In genomic region chr11:30749268-30749667, GRCh38 we compare ENCODE assay signal across 28 cellular contexts.
DNase-seq lines count a peak whose midpoint lies in the region; FAIRE-seq and TF ChIP-seq lines count a peak whose summit lies in the region.
"Had no signal": no experiment of that assay in that cellular context is flagged by ENCODE, and none has a peak within 500 bp of the region (broad histone marks: within the 10 kb centered on the region; RNA-seq: fewer than 3 reads in every experiment).

No MANE protein-coding gene starts in this region.

- POLR2A ChIA-PET in H1 (lab: Charles Lee; ENCODE audit: partially characterized antibody), result no interaction called here

- H4K5ac ChIP-seq in H9 (ENCODE audit: insufficient read length, low read depth, low read length) (no peak overlapping the region), H1 (ENCODE audit: insufficient read length, low read depth, low read length) (no peak overlapping the region)

- H3K9me3 ChIP-seq in H9 (ENCODE audit: control insufficient read depth, low read depth, low read length) (no peaks in the 10 kb centered on the region), H1 (ENCODE audit: insufficient read depth in 2 of 2, low read depth in 1 of 2, low read length in 1 of 2) (no peaks in the 10 kb centered on the region), iPS-20b (ENCODE audit: insufficient read depth, low read depth, low read length) (no peaks in the 10 kb centered on the region), neuronal stem cell (replicated peaks in 1 of 2; ENCODE audit: control insufficient read depth in 2 of 2, insufficient read depth in 1 of 2, low read depth in 1 of 2, low read length in 2 of 2) (no peaks in the 10 kb centered on the region), transverse colon (no peaks in the 10 kb centered on the region)
- H3K9me3 ChIP-seq: BLaER1 treated with 17β-estradiol and CSF1 and Interleukin-3, amounts not matched to agents 10 nM and 100 nM; SJCRH30 had no signal

- no peak overlapping the region for H3K9ac ChIP-seq in H9 (ENCODE audit: extremely low read depth, insufficient read length, low read length)
- H3K9ac ChIP-seq in H1 (replicated peaks in 1 of 4; ENCODE audit: extremely low read depth in 1 of 4, low read depth in 3 of 4, low read length in 3 of 4), result no peak overlapping the region
- H3K9ac ChIP-seq in iPS-20b (ENCODE audit: low read depth, low read length), result no peak overlapping the region; the same call in 1 of the 2 replicates
- H3K9ac ChIP-seq in neuronal stem cell (ENCODE audit: low read depth, low read length, poor library complexity), result no peak overlapping the region
- H3K9ac ChIP-seq: BLaER1 treated with 17β-estradiol and CSF1 and Interleukin-3, amounts not matched to agents 10 nM and 100 nM had no signal

- H3K4me3 Mint-ChIP-seq in H9, result no peak overlapping the region
- H3K4me3 Mint-ChIP-seq: CD4-positive, alpha-beta memory T cell had no signal

- in situ Hi-C loops in transverse colon (cut with MboI; ENCODE audit: low pct_ligation_motif_present in 1 of 4, low pct_unique_long_range_greater_than_20kb in 1 of 4, low sequenced_read_pairs in 3 of 4), result no loop called here

- no peak for TF ChIP-seq EP300 in H1 (IDR thresholded peaks at IDR 0.05; ENCODE audit: borderline replicate concordance in 1 of 2, low read depth in 2 of 2, low read length in 2 of 2)
- no peak for TF ChIP-seq EP300 in transverse colon (IDR thresholded peaks at IDR 0.05; ENCODE audit: low read depth)

- H2AK5ac ChIP-seq in H9 (ENCODE audit: insufficient read length, low read length) (no peak overlapping the region), H1 (ENCODE audit: low read depth, low read length) (no peak overlapping the region), neuronal stem cell (ENCODE audit: low read depth, low read length) (no peak overlapping the region)

- H3K36me3 Mint-ChIP-seq in H9 (ENCODE audit: insufficient read depth in 1 of 3, low read depth in 3 of 3), result peaks cover 0 to 12% (median 0%) of the 10 kb centered on the region in 3 experiments; a peak in 2 of 7 replicates
- H3K36me3 Mint-ChIP-seq: CD4-positive, alpha-beta memory T cell had no signal

- H4K8ac ChIP-seq in H9 (replicated peaks; ENCODE audit: insufficient read length, low read depth, low read length) (no peak overlapping the region), H1 (ENCODE audit: extremely low read depth, insufficient read depth, low read length) (no peak overlapping the region), neuronal stem cell (ENCODE audit: low read depth, low read length) (no peak overlapping the region)

- peaks cover 6% of the 10 kb centered on the region in 2 experiments for H3K9me3 Mint-ChIP-seq in H9

- H3K27me3 ChIP-seq in H9 (ENCODE audit: insufficient read depth, low read length) (no peaks in the 10 kb centered on the region), H1 (replicated peaks in 1 of 4; ENCODE audit: control insufficient read depth in 3 of 4, extremely low read depth in 1 of 4, insufficient read depth in 3 of 4, low read length in 3 of 4) (peaks cover 0 to 19% (median 7%) of the 10 kb centered on the region in 4 experiments; a peak in 5 of 7 replicates), iPS-20b (ENCODE audit: insufficient read depth, low read length) (peaks cover 43% of the 10 kb centered on the region), neuronal stem cell (ENCODE audit: control insufficient read depth in 3 of 3, insufficient read depth in 3 of 3, low read depth in 1 of 3, low read length in 3 of 3) (no peaks in the 10 kb centered on the region), transverse colon (no peaks in the 10 kb centered on the region)
- H3K27me3 ChIP-seq: BLaER1 treated with 17β-estradiol and CSF1 and Interleukin-3, amounts not matched to agents 10 nM and 100 nM; SJCRH30 had no signal

- H3K18ac ChIP-seq in H9 (ENCODE audit: insufficient read length, low read depth, low read length) (no peak overlapping the region), H1 (ENCODE audit: extremely low read depth, low read length) (no peak overlapping the region), neuronal stem cell (ENCODE audit: low read length) (no peak overlapping the region)

- H3K79me2 ChIP-seq in H9 (ENCODE audit: insufficient read depth, low read length), result no peaks in the 10 kb centered on the region
- no peaks in the 10 kb centered on the region for H3K79me2 ChIP-seq in H1 (ENCODE audit: control insufficient read depth in 1 of 2, insufficient read depth in 2 of 2, low read length in 2 of 2)

- no peak overlapping the region for H3K4ac ChIP-seq in H9 (ENCODE audit: low read depth, low read length)
- H3K4ac ChIP-seq in H1 (replicated peaks; ENCODE audit: insufficient read length, low read depth, low read length), result no peak overlapping the region
- no peak overlapping the region for H3K4ac ChIP-seq in neuronal stem cell (ENCODE audit: low read length)

- H3K23ac ChIP-seq in H9 (ENCODE audit: insufficient read length, low read depth, low read length) (no peak overlapping the region), H1 (ENCODE audit: insufficient read length) (no peak overlapping the region), neuronal stem cell (ENCODE audit: low read depth, low read length, poor library complexity) (no peak overlapping the region)

- H3K27me3 Mint-ChIP-seq in H9 (ENCODE audit: low read depth), result peaks cover 70% of the 10 kb centered on the region
- H3K27me3 Mint-ChIP-seq: CD4-positive, alpha-beta memory T cell had no signal

- H3K79me1 ChIP-seq in H9 (ENCODE audit: insufficient read depth, low read depth, low read length, poor library complexity, severe bottlenecking), result no peaks in the 10 kb centered on the region
- no peaks in the 10 kb centered on the region for H3K79me1 ChIP-seq in H1 (ENCODE audit: low read depth, low read length)
- no peaks in the 10 kb centered on the region for H3K79me1 ChIP-seq in neuronal stem cell (ENCODE audit: low read depth, low read length)

- H3T11ph ChIP-seq in H9 (ENCODE audit: low read length), result no peak overlapping the region

- H3K4me2 ChIP-seq in H9 (ENCODE audit: insufficient read depth, insufficient read length, low read length), result peak overlapping the region; percentile 19
- H3K4me2 ChIP-seq in H1 (ENCODE audit: insufficient read depth in 1 of 2, low read depth in 2 of 2, low read length in 2 of 2), result 0 out of 4 replicates have a peak overlapping the region, but pooled peaks of 1 of the 2 experiments have one; percentile 8
- no peak overlapping the region for H3K4me2 ChIP-seq in neuronal stem cell (ENCODE audit: insufficient read depth, low read length, poor library complexity, severe bottlenecking)
- H3K4me2 ChIP-seq: BLaER1 treated with 17β-estradiol and CSF1 and Interleukin-3, amounts not matched to agents 10 nM and 100 nM; PC-9 had no signal

- H3K4me1 Mint-ChIP-seq in H9, result peaks cover 19 to 32% of the 10 kb centered on the region in 2 experiments
- H3K4me1 Mint-ChIP-seq: CD4-positive, alpha-beta memory T cell had no signal

- H4K91ac ChIP-seq in H9 (ENCODE audit: insufficient read length, low read depth, low read length) (no peak overlapping the region), H1 (replicated peaks; ENCODE audit: insufficient read length, low read length) (no peak overlapping the region), neuronal stem cell (ENCODE audit: low read depth, low read length, poor library complexity) (no peak overlapping the region)

- H2BK120ac ChIP-seq in H9 (ENCODE audit: low read depth, low read length, poor library complexity, severe bottlenecking) (no peak overlapping the region), H1 (replicated peaks; ENCODE audit: low read depth, low read length) (no peak overlapping the region), neuronal stem cell (ENCODE audit: low read depth, low read length) (no peak overlapping the region)

- DNase-seq in H9, result no peak
- DNase-seq in H1 (ENCODE audit: low read depth in 1 of 2, low spot score in 2 of 2), result no peak
- DNase-seq in neuronal stem cell (ENCODE audit: low spot score), result no peak
- DNase-seq in transverse colon, result no peak
- DNase-seq in activated CD4-positive, alpha-beta T cell treated with anti-CD3 and anti-CD28 coated beads, Interleukin-2, amount 50 U/mL, for 1 hour, result no peak
- no peak for DNase-seq in KG1 (lab: John Stamatoyannopoulos, UW)
- DNase-seq: AML-193; CD4-positive, alpha-beta memory T cell; COR-L47; DMS53; GOT3; Kasumi-1; MV-4-11; NCI-H1105; NCI-H1436 treated with DMSO at 0.1 percent for 48 hours; NCI-H1930; NCI-H2107; NCI-H446; NCI-H524 treated with DMSO at 0.1 percent for 48 hours; NCI-H774; NK-92 treated with Interleukin-12 subunit alpha and Interleukin-12 subunit beta, amount 100 ng/mL, for 24 hours; PC-9; SJCRH30 had no signal

- TF ChIP-seq CTCF in H9 (conservative IDR thresholded peaks at IDR 0.05) (no peak), H1 (IDR thresholded peaks at IDR 0.05; ENCODE audit: control extremely low read depth in 1 of 3, insufficient read depth in 1 of 3, low read depth in 1 of 3, low read length in 3 of 3) (no peak), transverse colon (IDR thresholded peaks at IDR 0.05) (no peak)

- H2BK15ac ChIP-seq in H9 (ENCODE audit: low read depth, low read length), result no peak overlapping the region
- H2BK15ac ChIP-seq in H1 (ENCODE audit: low read length), result no peak overlapping the region
- no peak overlapping the region for H2BK15ac ChIP-seq in neuronal stem cell (ENCODE audit: low read length)

- H2AFZ ChIP-seq in H9 (ENCODE audit: low read length), result no peak overlapping the region
- no peak overlapping the region for H2AFZ ChIP-seq in H1 (ENCODE audit: low read length)
- H2AFZ ChIP-seq in neuronal stem cell (ENCODE audit: low read length), result peak overlapping the region; percentile 29
- H2AFZ ChIP-seq: PC-9 had no signal

- H3K27ac Mint-ChIP-seq in H9, result no peak overlapping the region; a peak in 3 of 7 replicates
- H3K27ac Mint-ChIP-seq: CD4-positive, alpha-beta memory T cell had no signal

- intact Hi-C loops in transverse colon (cut with DNase I; ENCODE audit: low total_unique reads), result no loop called here

- no peak overlapping the region for H2BK20ac ChIP-seq in H9 (ENCODE audit: low read depth, low read length, poor library complexity, severe bottlenecking)
- no peak overlapping the region for H2BK20ac ChIP-seq in H1 (ENCODE audit: low read length)

- H4K20me1 ChIP-seq in H9 (ENCODE audit: control insufficient read depth, insufficient read depth, insufficient read length) (no peaks in the 10 kb centered on the region), H1 (replicated peaks in 1 of 2; ENCODE audit: control insufficient read depth in 1 of 2, insufficient read depth in 2 of 2, low read length in 2 of 2) (no peaks in the 10 kb centered on the region)
- H4K20me1 ChIP-seq: BLaER1 treated with 17β-estradiol and CSF1 and Interleukin-3, amounts not matched to agents 10 nM and 100 nM had no signal

- peak; percentile 68 for FAIRE-seq in H1 (lab: Jason Lieb, UNC)
- FAIRE-seq: A204.1, HepG2 had no signal

- H3K36me3 ChIP-seq in H1 (ENCODE audit: control insufficient read depth in 2 of 4, insufficient read depth in 4 of 4, low read length in 3 of 4) (no peaks in the 10 kb centered on the region), iPS-20b (ENCODE audit: insufficient read depth, low read depth, low read length) (no peaks in the 10 kb centered on the region), neuronal stem cell (replicated peaks in 1 of 2; ENCODE audit: control insufficient read depth in 2 of 2, insufficient read depth in 2 of 2, low read length in 2 of 2) (no peaks in the 10 kb centered on the region), transverse colon (no peaks in the 10 kb centered on the region)
- H3K36me3 ChIP-seq: BLaER1 treated with 17β-estradiol and CSF1 and Interleukin-3, amounts not matched to agents 10 nM and 100 nM; SJCRH30 had no signal

- H2BK5ac ChIP-seq in H9 (ENCODE audit: insufficient read length, low read length), result no peak overlapping the region
- H2BK5ac ChIP-seq in H1 (ENCODE audit: low read depth, low read length), result no peak overlapping the region
- no peak overlapping the region for H2BK5ac ChIP-seq in neuronal stem cell (ENCODE audit: low read length)

- H3K56ac ChIP-seq in H9 (ENCODE audit: insufficient read length, low read depth, low read length) (no peak overlapping the region), H1 (replicated peaks; ENCODE audit: insufficient read length, low read depth, low read length) (no peak overlapping the region)

- TF ChIP-seq POLR2A in H1 (IDR thresholded peaks at IDR 0.05; ENCODE audit: control extremely low read depth in 1 of 2, low read depth in 2 of 2, low read length in 2 of 2) (no peak), transverse colon (IDR thresholded peaks at IDR 0.05) (no peak)

- no peaks in the 10 kb centered on the region for H3K23me2 ChIP-seq in H9 (ENCODE audit: insufficient read length, low read depth, low read length, poor library complexity, severe bottlenecking)
- no peaks in the 10 kb centered on the region for H3K23me2 ChIP-seq in H1 (ENCODE audit: low read depth, low read length)

- no peak overlapping the region for H2BK12ac ChIP-seq in H9 (ENCODE audit: insufficient read length, low read depth, low read length)
- no peak overlapping the region for H2BK12ac ChIP-seq in H1 (ENCODE audit: low read depth, low read length)
- H2BK12ac ChIP-seq in neuronal stem cell (ENCODE audit: low read length), result no peak overlapping the region

- H3K4me3 ChIP-seq in H1 (ENCODE audit: extremely low read depth in 1 of 4, insufficient read depth in 2 of 4, low read depth in 3 of 4, low read length in 4 of 4) (no peak overlapping the region), iPS-20b (ENCODE audit: low read length) (peak overlapping the region; percentile 28; the same call in 1 of the 2 replicates), neuronal stem cell (ENCODE audit: low read length in 2 of 2) (no peak overlapping the region), transverse colon (no peak overlapping the region)
- H3K4me3 ChIP-seq: BLaER1 treated with 17β-estradiol and CSF1 and Interleukin-3, amounts not matched to agents 10 nM and 100 nM; PC-9; SJCRH30 had no signal

- no peak overlapping the region for H3K27ac ChIP-seq in H9 (ENCODE audit: insufficient read length, low read depth, low read length)
- H3K27ac ChIP-seq in H1 (ENCODE audit: low read depth, low read length), result no peak overlapping the region
- H3K27ac ChIP-seq in iPS-20b (ENCODE audit: low read length), result no peak overlapping the region
- H3K27ac ChIP-seq in neuronal stem cell (replicated peaks; ENCODE audit: low read length), result no peak overlapping the region
- no peak overlapping the region for H3K27ac ChIP-seq in transverse colon
- H3K27ac ChIP-seq: BLaER1 treated with 17β-estradiol and CSF1 and Interleukin-3, amounts not matched to agents 10 nM and 100 nM; HL-60; PC-9; SJCRH30 had no signal

- no CpG with 5 or more reads among the region's 2 CpGs for WGBS in H9 (ENCODE audit: extremely low coverage, insufficient read length, low lambda C conversion rate)
- WGBS in H1 (ENCODE audit: extremely low coverage in 1 of 2, insufficient coverage in 1 of 2, insufficient read length in 1 of 2, insufficient replicate concordance in 2 of 2, low coverage in 1 of 2, low lambda C conversion rate in 2 of 2, missing lambda C conversion rate in 1 of 2), 2 experiments, result 11% methylated on average over 2 of the region's 2 CpGs; no CpG with 5 or more reads in 1 of the 2 experiments
- WGBS in neuronal stem cell (ENCODE audit: extremely low coverage in 2 of 2, insufficient read length in 2 of 2, insufficient replicate concordance in 1 of 2), 2 donors, result no CpG with 5 or more reads among the region's 2 CpGs
- WGBS in transverse colon (ENCODE audit: low coverage in 1 of 2), 2 donors, result 50 to 59% methylated on average over 2 of the region's 2 CpGs

- CTCF ChIA-PET in H1 (lab: Charles Lee; ENCODE audit: partially characterized antibody), result interaction anchor here (1.4 kb wide), 1 partner anchor 165 kb away, joined by 4 read pairs; no protein-coding TSS in a partner anchor

- TF ChIP-seq RAD21 in H1 (IDR thresholded peaks at IDR 0.05 in 1 of 2, conservative IDR thresholded peaks at IDR 0.05 in 1 of 2; ENCODE audit: low read depth in 2 of 2, low read length in 2 of 2), result no peak

- H3K14ac ChIP-seq in H9 (ENCODE audit: insufficient read depth, low read length) (no peak overlapping the region), H1 (ENCODE audit: insufficient read length) (no peak overlapping the region), neuronal stem cell (ENCODE audit: low read length) (no peak overlapping the region)

- H3K4me1 ChIP-seq in H9 (ENCODE audit: insufficient read depth, low read length) (peaks cover 5% of the 10 kb centered on the region; the same call in 1 of the 2 replicates), H1 (replicated peaks in 1 of 4; ENCODE audit: control insufficient read depth in 3 of 4, insufficient read depth in 4 of 4, low read length in 3 of 4) (peaks cover 0 to 11% (median 8%) of the 10 kb centered on the region in 4 experiments; a peak in 5 of 7 replicates), iPS-20b (ENCODE audit: insufficient read depth, low read length) (peaks cover 27% of the 10 kb centered on the region), neuronal stem cell (ENCODE audit: control insufficient read depth in 2 of 2, insufficient read depth in 1 of 2, low read depth in 1 of 2, low read length in 2 of 2) (peaks cover 0 to 3% of the 10 kb centered on the region in 2 donors), transverse colon (no peaks in the 10 kb centered on the region)
- H3K4me1 ChIP-seq: BLaER1 treated with 17β-estradiol and CSF1 and Interleukin-3, amounts not matched to agents 10 nM and 100 nM; SJCRH30 had no signal
